In genomic region chr1:183982172-183982963, GRCh38 we compare ENCODE assay signal across 1 cellular context.
TF ChIP-seq lines count a peak whose summit lies in the region.

No MANE protein-coding gene starts in this region.

TF ChIP-seq in K562, 482 proteins besides CTCF, POLR2A, EP300 and RAD21 (continued from another document and continues in another):
- TF ChIP-seq ZMIZ1 (IDR thresholded peaks at IDR 0.05; ENCODE audit: low read depth in 2 of 2, low read length in 2 of 2) (no peak), SP2 (IDR thresholded peaks at IDR 0.05; ENCODE audit: extremely low read depth, low read depth, low read length, poor library complexity, severe bottlenecking) (no peak), MXD1 (CRISPR knock-in tag; IDR thresholded peaks at IDR 0.05; ENCODE audit: borderline replicate concordance, poor library complexity, severe bottlenecking) (no peak), BRF1 (IDR thresholded peaks at IDR 0.05; ENCODE audit: borderline replicate concordance, extremely low read depth, insufficient read length) (no peak), ZNF133 (CRISPR knock-in tag; IDR thresholded peaks at IDR 0.05) (no peak), PHF20 (IDR thresholded peaks at IDR 0.05; ENCODE audit: partially characterized antibody) (no peak), XRCC3 (IDR thresholded peaks at IDR 0.05) (no peak), CBX3 (IDR thresholded peaks at IDR 0.05; ENCODE audit: borderline replicate concordance in 1 of 2, low read length in 2 of 2) (peak in 1 of 2 experiments; percentile 20; a peak in 1 of 3 replicates), CXXC5 (CRISPR knock-in tag; IDR thresholded peaks at IDR 0.05) (peak; percentile 50), ZBTB49 (CRISPR knock-in tag; IDR thresholded peaks at IDR 0.05; ENCODE audit: borderline replicate concordance) (no peak), KDM1A (IDR thresholded peaks at IDR 0.05) (peak; percentile 27 to 29; a peak in 1 of 4 replicates), SNRNP70 (optimal IDR thresholded peaks at IDR 0.05; ENCODE audit: low read depth, low read length) (no peak), CREM (IDR thresholded peaks at IDR 0.05; ENCODE audit: low read depth) (peak; percentile 40; the same call in 1 of the 2 replicates), FOS (IDR thresholded peaks at IDR 0.05; ENCODE audit: extremely low read depth, insufficient read length) (no peak), ZNF717 (CRISPR knock-in tag; IDR thresholded peaks at IDR 0.05) (no peak), HLTF (IDR thresholded peaks at IDR 0.05) (no peak), PHF21A (IDR thresholded peaks at IDR 0.05; ENCODE audit: borderline replicate concordance, low read depth) (no peak), ZNF143 (CRISPR knock-in tag; IDR thresholded peaks at IDR 0.05) (no peak), MAFF (IDR thresholded peaks at IDR 0.05; ENCODE audit: low read length) (peak; percentile 100), NR4A1 (CRISPR knock-in tag; IDR thresholded peaks at IDR 0.05) (no peak), NR4A1 (tag; IDR thresholded peaks at IDR 0.05) (no peak), PATZ1 (CRISPR knock-in tag; IDR thresholded peaks at IDR 0.05; ENCODE audit: borderline replicate concordance) (no peak), SNIP1 (IDR thresholded peaks at IDR 0.05; ENCODE audit: low read depth) (no peak), ZNF584 (CRISPR knock-in tag; IDR thresholded peaks at IDR 0.05; ENCODE audit: low read depth) (peak; percentile 77; the same call in 1 of the 2 replicates), JUND (IDR thresholded peaks at IDR 0.05; ENCODE audit: borderline replicate concordance, low read depth, low read length) (peak; percentile 70), JUND (tag; IDR thresholded peaks at IDR 0.05; ENCODE audit: borderline replicate concordance, low read depth, low read length) (0 out of 3 replicates have a peak, but pooled peaks have one; percentile 43), ELF4 (CRISPR knock-in tag; IDR thresholded peaks at IDR 0.05) (peak; percentile 44; the same call in 1 of the 2 replicates), SMARCE1 (IDR thresholded peaks at IDR 0.05) (0 out of 2 replicates have a peak, but pooled peaks have one; percentile 28), TCF3 (CRISPR knock-in tag; IDR thresholded peaks at IDR 0.05) (no peak), MXI1 (IDR thresholded peaks at IDR 0.05; ENCODE audit: low read depth, low read length) (no peak), BRD9 (IDR thresholded peaks at IDR 0.05; ENCODE audit: low read depth, partially characterized antibody) (peak; percentile 35), NUFIP1 (IDR thresholded peaks at IDR 0.05; ENCODE audit: partially characterized antibody) (no peak), ZFP1 (CRISPR knock-in tag; IDR thresholded peaks at IDR 0.05) (no peak), SLC30A9 (CRISPR knock-in tag; IDR thresholded peaks at IDR 0.05) (no peak), MEF2D (tag; conservative IDR thresholded peaks at IDR 0.05; ENCODE audit: low read depth) (no peak), ZNF324 (CRISPR knock-in tag; IDR thresholded peaks at IDR 0.05) (0 out of 2 replicates have a peak, but pooled peaks have one; percentile 14), TAF15 (IDR thresholded peaks at IDR 0.05; ENCODE audit: low read depth, low read length) (no peak), ASH1L (IDR thresholded peaks at IDR 0.05; ENCODE audit: borderline replicate concordance, low read depth, partially characterized antibody) (no peak)
- TF ChIP-seq, protein P1, sequence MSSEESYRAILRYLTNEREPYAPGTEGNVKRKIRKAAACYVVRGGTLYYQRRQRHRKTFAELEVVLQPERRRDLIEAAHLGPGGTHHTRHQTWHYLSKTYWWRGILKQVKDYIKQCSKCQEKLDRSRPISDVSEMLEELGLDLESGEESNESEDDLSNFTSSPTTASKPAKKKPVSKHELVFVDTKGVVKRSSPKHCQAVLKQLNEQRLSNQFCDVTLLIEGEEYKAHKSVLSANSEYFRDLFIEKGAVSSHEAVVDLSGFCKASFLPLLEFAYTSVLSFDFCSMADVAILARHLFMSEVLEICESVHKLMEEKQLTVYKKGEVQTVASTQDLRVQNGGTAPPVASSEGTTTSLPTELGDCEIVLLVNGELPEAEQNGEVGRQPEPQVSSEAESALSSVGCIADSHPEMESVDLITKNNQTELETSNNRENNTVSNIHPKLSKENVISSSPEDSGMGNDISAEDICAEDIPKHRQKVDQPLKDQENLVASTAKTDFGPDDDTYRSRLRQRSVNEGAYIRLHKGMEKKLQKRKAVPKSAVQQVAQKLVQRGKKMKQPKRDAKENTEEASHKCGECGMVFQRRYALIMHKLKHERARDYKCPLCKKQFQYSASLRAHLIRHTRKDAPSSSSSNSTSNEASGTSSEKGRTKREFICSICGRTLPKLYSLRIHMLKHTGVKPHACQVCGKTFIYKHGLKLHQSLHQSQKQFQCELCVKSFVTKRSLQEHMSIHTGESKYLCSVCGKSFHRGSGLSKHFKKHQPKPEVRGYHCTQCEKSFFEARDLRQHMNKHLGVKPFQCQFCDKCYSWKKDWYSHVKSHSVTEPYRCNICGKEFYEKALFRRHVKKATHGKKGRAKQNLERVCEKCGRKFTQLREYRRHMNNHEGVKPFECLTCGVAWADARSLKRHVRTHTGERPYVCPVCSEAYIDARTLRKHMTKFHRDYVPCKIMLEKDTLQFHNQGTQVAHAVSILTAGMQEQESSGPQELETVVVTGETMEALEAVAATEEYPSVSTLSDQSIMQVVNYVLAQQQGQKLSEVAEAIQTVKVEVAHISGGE (CRISPR knock-in tag; IDR thresholded peaks at IDR 0.05): no peak
- TF ChIP-seq, protein P2, sequence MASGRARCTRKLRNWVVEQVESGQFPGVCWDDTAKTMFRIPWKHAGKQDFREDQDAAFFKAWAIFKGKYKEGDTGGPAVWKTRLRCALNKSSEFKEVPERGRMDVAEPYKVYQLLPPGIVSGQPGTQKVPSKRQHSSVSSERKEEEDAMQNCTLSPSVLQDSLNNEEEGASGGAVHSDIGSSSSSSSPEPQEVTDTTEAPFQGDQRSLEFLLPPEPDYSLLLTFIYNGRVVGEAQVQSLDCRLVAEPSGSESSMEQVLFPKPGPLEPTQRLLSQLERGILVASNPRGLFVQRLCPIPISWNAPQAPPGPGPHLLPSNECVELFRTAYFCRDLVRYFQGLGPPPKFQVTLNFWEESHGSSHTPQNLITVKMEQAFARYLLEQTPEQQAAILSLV (tag; IDR thresholded peaks at IDR 0.05): 0 out of 2 replicates have a peak, but pooled peaks have one; percentile 12
- TF ChIP-seq, protein P3, sequence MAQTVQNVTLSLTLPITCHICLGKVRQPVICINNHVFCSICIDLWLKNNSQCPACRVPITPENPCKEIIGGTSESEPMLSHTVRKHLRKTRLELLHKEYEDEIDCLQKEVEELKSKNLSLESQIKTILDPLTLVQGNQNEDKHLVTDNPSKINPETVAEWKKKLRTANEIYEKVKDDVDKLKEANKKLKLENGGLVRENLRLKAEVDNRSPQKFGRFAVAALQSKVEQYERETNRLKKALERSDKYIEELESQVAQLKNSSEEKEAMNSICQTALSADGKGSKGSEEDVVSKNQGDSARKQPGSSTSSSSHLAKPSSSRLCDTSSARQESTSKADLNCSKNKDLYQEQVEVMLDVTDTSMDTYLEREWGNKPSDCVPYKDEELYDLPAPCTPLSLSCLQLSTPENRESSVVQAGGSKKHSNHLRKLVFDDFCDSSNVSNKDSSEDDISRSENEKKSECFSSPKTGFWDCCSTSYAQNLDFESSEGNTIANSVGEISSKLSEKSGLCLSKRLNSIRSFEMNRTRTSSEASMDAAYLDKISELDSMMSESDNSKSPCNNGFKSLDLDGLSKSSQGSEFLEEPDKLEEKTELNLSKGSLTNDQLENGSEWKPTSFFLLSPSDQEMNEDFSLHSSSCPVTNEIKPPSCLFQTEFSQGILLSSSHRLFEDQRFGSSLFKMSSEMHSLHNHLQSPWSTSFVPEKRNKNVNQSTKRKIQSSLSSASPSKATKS (CRISPR knock-in tag; IDR thresholded peaks at IDR 0.05): no peak
- TF ChIP-seq, protein P4, sequence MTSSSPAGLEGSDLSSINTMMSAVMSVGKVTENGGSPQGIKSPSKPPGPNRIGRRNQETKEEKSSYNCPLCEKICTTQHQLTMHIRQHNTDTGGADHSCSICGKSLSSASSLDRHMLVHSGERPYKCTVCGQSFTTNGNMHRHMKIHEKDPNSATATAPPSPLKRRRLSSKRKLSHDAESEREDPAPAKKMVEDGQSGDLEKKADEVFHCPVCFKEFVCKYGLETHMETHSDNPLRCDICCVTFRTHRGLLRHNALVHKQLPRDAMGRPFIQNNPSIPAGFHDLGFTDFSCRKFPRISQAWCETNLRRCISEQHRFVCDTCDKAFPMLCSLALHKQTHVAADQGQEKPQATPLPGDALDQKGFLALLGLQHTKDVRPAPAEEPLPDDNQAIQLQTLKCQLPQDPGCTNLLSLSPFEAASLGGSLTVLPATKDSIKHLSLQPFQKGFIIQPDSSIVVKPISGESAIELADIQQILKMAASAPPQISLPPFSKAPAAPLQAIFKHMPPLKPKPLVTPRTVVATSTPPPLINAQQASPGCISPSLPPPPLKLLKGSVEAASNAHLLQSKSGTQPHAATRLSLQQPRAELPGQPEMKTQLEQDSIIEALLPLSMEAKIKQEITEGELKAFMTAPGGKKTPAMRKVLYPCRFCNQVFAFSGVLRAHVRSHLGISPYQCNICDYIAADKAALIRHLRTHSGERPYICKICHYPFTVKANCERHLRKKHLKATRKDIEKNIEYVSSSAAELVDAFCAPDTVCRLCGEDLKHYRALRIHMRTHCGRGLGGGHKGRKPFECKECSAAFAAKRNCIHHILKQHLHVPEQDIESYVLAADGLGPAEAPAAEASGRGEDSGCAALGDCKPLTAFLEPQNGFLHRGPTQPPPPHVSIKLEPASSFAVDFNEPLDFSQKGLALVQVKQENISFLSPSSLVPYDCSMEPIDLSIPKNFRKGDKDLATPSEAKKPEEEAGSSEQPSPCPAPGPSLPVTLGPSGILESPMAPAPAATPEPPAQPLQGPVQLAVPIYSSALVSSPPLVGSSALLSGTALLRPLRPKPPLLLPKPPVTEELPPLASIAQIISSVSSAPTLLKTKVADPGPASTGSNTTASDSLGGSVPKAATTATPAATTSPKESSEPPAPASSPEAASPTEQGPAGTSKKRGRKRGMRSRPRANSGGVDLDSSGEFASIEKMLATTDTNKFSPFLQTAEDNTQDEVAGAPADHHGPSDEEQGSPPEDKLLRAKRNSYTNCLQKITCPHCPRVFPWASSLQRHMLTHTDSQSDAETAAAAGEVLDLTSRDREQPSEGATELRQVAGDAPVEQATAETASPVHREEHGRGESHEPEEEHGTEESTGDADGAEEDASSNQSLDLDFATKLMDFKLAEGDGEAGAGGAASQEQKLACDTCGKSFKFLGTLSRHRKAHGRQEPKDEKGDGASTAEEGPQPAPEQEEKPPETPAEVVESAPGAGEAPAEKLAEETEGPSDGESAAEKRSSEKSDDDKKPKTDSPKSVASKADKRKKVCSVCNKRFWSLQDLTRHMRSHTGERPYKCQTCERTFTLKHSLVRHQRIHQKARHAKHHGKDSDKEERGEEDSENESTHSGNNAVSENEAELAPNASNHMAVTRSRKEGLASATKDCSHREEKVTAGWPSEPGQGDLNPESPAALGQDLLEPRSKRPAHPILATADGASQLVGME (CRISPR knock-in tag; IDR thresholded peaks at IDR 0.05): 0 out of 2 replicates have a peak, but pooled peaks have one; percentile 47
